In genomic region chr16:76768316-76768715, GRCh38 we compare ENCODE assay signal across 26 cellular contexts.
"Had no signal": no experiment of that assay in that cellular context is flagged by ENCODE, and none has a peak within 500 bp of the region (broad histone marks: within the 10 kb centered on the region; RNA-seq: fewer than 3 reads in every experiment).

No MANE protein-coding gene starts in this region.

- ATAC-seq: stimulated activated effector memory CD8-positive, alpha-beta T cell treated with anti-CD3 and anti-CD28 coated beads, Interleukin-12 subunit alpha, Interleukin-12 subunit beta, amount 100 ng/mL, for 72 hours; stimulated activated naive B cell treated with anti-CD40 and anti-IgM and Interleukin-4, amounts not matched to agents 10 μg/mL and 1 μg/mL and 100 μg/mL, for 72 hours; stimulated activated naive CD8-positive, alpha-beta T cell treated with anti-CD3 and anti-CD28 coated beads, Interleukin-15, amount 100 ng/mL, for 72 hours; stimulated activated naive CD8-positive, alpha-beta T cell treated with anti-CD3 and anti-CD28 coated beads, Interleukin-15, Interleukin-2, amounts not matched to agents 100 U/mL and 50 U/mL, for 24 hours had no signal

- H3K9me3 ChIP-seq: testis, thoracic aorta, thyroid gland, uterus, vagina had no signal

- FAIRE-seq: urothelium cell line had no signal

- H3K27ac ChIP-seq: stomach, suprapubic skin, testis, thoracic aorta, thyroid gland, tibial artery, tibial nerve, transverse colon, upper lobe of left lung, upper lobe of right lung, uterus, vagina had no signal

- H3K36me3 ChIP-seq: stomach, suprapubic skin, thoracic aorta, thyroid gland, tibial artery, tibial nerve, transverse colon, upper lobe of left lung, upper lobe of right lung, uterus, vagina had no signal

- H3K4me1 ChIP-seq: stomach, suprapubic skin, testis, thyroid gland, tibial artery, tibial nerve, transverse colon, upper lobe of left lung, upper lobe of right lung, uterus, vagina had no signal

- DNase-seq: stimulated activated CD4-positive, alpha-beta T cell treated with anti-CD3 and anti-CD28 coated beads, Interleukin-2, amount 100 ng/mL, for 48 hours; stimulated activated CD4-positive, alpha-beta T cell treated with anti-CD3 and anti-CD28 coated beads, Interleukin-4, amount 100 ng/mL, for 1 hour; stimulated activated CD4-positive, alpha-beta T cell treated with anti-CD3 and anti-CD28 coated beads, Interleukin-4, amount 100 ng/mL, for 24 hours; stimulated activated CD4-positive, alpha-beta T cell treated with anti-CD3 and anti-CD28 coated beads, Interleukin-4, amount 100 ng/mL, for 4 hours; stimulated activated CD8-positive, alpha-beta memory T cell treated with anti-CD3 and anti-CD28 coated beads, Interleukin-4, amount 100 ng/mL, for 48 hours; stimulated activated naive B cell treated with anti-CD40 and anti-IgM and Interleukin-4, amounts not matched to agents 10 μg/mL and 1 μg/mL and 100 μg/mL, for 72 hours; stimulated activated naive CD4-positive, alpha-beta T cell; stimulated activated naive CD4-positive, alpha-beta T cell treated with Interleukin-2 at 50 U/mL for 16 hours; stimulated activated naive CD8-positive, alpha-beta T cell treated with anti-CD3 and anti-CD28 coated beads, Interleukin-15, amount 100 ng/mL, for 72 hours; stimulated activated naive CD8-positive, alpha-beta T cell treated with anti-CD3 and anti-CD28 coated beads, Interleukin-15, Interleukin-2, amounts not matched to agents 100 U/mL and 50 U/mL, for 24 hours; stomach; substantia nigra; testis; thyroid gland; tibial artery; transverse colon; trophoblast cell; upper lobe of right lung; uterus had no signal

- H3K27me3 ChIP-seq: stomach, suprapubic skin, testis, thyroid gland, tibial artery, tibial nerve, transverse colon, upper lobe of left lung, upper lobe of right lung, uterus, vagina had no signal

- H3K4me3 ChIP-seq: stomach, suprapubic skin, testis, thoracic aorta, thyroid gland, tibial artery, tibial nerve, transverse colon, upper lobe of left lung, upper lobe of right lung, uterus, vagina had no signal
